19 cellular contexts compared by ENCODE assay signal in the genomic region with DNA sequence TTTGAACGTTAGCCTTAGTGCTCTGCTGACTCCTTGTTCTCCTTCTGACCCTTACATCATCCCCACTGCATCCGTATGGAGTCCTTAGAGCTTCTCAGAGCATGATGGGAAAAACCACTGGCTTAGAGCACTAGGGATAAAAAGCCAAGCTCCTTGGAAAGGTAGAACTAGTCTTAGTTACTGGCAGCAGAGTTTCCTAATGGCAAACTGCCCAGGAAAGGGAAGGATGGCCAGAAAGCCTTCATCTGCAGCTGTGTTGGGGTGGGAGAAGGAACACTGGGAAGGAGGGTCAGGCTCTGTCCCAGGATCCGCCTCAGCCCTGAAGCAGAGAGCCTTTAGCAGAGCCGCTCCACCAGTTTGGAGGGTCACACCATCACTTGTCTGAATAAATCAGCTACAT. TPM values are rescaled to one million over a fixed set of nuclear protein-coding genes. Genes with fewer than 3 reads are reported as not detected.
A peak's percentile ranks its signal among the peaks of the same experiment; 100 is the strongest.
DNase-seq lines count a peak whose midpoint lies in the region; ATAC-seq, FAIRE-seq and TF ChIP-seq lines count a peak whose summit lies in the region.
"Had no signal": no experiment of that assay in that cellular context is flagged by ENCODE, and none has a peak within 500 bp of the region (broad histone marks: within the 10 kb centered on the region; RNA-seq: fewer than 3 reads in every experiment).

No MANE protein-coding gene starts in this region.

- peak; percentile 32 for FAIRE-seq in bronchial epithelial cell (lab: Jason Lieb, UNC)
- FAIRE-seq: kidney had no signal

- H3K4me1 ChIP-seq in right atrium auricular region, result no peaks in the 10 kb centered on the region

- H3K4me3 ChIP-seq in AG10803 (ENCODE audit: low read length) (no peak overlapping the region), bronchial epithelial cell (ENCODE audit: low read depth, low read length) (no peak overlapping the region), right atrium auricular region (no peak overlapping the region), WERI-Rb-1 (ENCODE audit: low read depth, low read length) (no peak overlapping the region)

- no peaks in the 10 kb centered on the region for H3K9me3 ChIP-seq in right atrium auricular region
- H3K9me3 ChIP-seq in WERI-Rb-1 (ENCODE audit: severe bottlenecking), result no peaks in the 10 kb centered on the region

- DNase-seq in AG10803 (ENCODE audit: low read depth) (peak; percentile 2), bronchial epithelial cell (ENCODE audit: low read depth) (no peak), right atrium auricular region (ENCODE audit: low spot score) (no peak), putamen (ENCODE audit: low spot score) (peak; percentile 1), WERI-Rb-1 (no peak), COLO829 (ENCODE audit: low spot score) (no peak)
- DNase-seq: ACHN; activated naive CD4-positive, alpha-beta T cell treated with Interleukin-2 at 50 U/mL for 16 hours; activated T-cell treated with anti-CD3 and anti-CD28 coated beads, Interleukin-2, amount 50 U/mL, for 24 hours; DMS 273 treated with DMSO at 0.1 percent for 48 hours; GDM1; kidney; NCI-H1417 treated with DMSO at 0.1 percent for 48 hours; nephron progenitor cell; T1000 had no signal

- H3K36me3 ChIP-seq in bronchial epithelial cell (ENCODE audit: control insufficient read depth, insufficient read depth, low read length) (no peaks in the 10 kb centered on the region), right atrium auricular region (no peaks in the 10 kb centered on the region), WERI-Rb-1 (peaks cover 21% of the 10 kb centered on the region)

- no peak for ATAC-seq in GM21737 (IDR thresholded peaks at IDR 0.05; ENCODE audit: unreplicated experiment)
- ATAC-seq in GM21723 (IDR thresholded peaks at IDR 0.05; ENCODE audit: unreplicated experiment), result no peak

- peak overlapping the region; percentile 62 to 63 for H3K27ac ChIP-seq in right atrium auricular region
- H3K27ac ChIP-seq in WERI-Rb-1, result no peak overlapping the region
- H3K27ac ChIP-seq: HL-60, RWPE1 had no signal

- H3K27me3 ChIP-seq in bronchial epithelial cell (ENCODE audit: control insufficient read depth, insufficient read depth, low read length) (no peaks in the 10 kb centered on the region), right atrium auricular region (no peaks in the 10 kb centered on the region), WERI-Rb-1 (ENCODE audit: insufficient read depth, low read depth, severe bottlenecking) (no peaks in the 10 kb centered on the region)

- TF ChIP-seq CTCF in AG10803 (conservative IDR thresholded peaks at IDR 0.05; ENCODE audit: low read length) (no peak), bronchial epithelial cell (IDR thresholded peaks at IDR 0.05; ENCODE audit: insufficient read depth, low read length, severe bottlenecking) (no peak), right atrium auricular region (IDR thresholded peaks at IDR 0.05) (no peak), WERI-Rb-1 (IDR thresholded peaks at IDR 0.05; ENCODE audit: low read depth, low read length) (no peak)

RNA-seq across cellular contexts. Expression of gene GALNT8, which starts 18.8 kb away (rescaled TPM):
- total RNA-seq in bronchial epithelial cell (0.13 TPM in 1 of 2 replicates, not detected in the other), right atrium auricular region (1 to 10 TPM; 2.0 to 3.8 TPM)

RNA-seq across cellular contexts. Expression of gene NDUFA9, which starts 52.5 kb away (rescaled TPM):
- total RNA-seq in bronchial epithelial cell (31.6 and 36.9 TPM in 2 replicates), right atrium auricular region (10 to 100 TPM; 40.0 to 90.3 TPM)

RNA-seq across cellular contexts. Expression of gene AKAP3, which starts 52.5 kb away (rescaled TPM):
- total RNA-seq in bronchial epithelial cell, result 0.53 and 2.0 TPM in 2 replicates
- 1 to 10 TPM in 1 of 2 donors, under 1 TPM in 1; 0.79 to 7.1 TPM for total RNA-seq in right atrium auricular region

Comparison
In these comparisons a context has a peak if more than half of its experiments do, and no peak if none do; other contexts are left out.
1. DNase-seq: peak in AG10803 (single experiment) and putamen (single experiment); none in bronchial epithelial cell (single experiment), right atrium auricular region (single experiment), WERI-Rb-1 (single experiment) and COLO829 (single experiment).